ENCODE assay signal across 1 cellular context in the genomic region with DNA sequence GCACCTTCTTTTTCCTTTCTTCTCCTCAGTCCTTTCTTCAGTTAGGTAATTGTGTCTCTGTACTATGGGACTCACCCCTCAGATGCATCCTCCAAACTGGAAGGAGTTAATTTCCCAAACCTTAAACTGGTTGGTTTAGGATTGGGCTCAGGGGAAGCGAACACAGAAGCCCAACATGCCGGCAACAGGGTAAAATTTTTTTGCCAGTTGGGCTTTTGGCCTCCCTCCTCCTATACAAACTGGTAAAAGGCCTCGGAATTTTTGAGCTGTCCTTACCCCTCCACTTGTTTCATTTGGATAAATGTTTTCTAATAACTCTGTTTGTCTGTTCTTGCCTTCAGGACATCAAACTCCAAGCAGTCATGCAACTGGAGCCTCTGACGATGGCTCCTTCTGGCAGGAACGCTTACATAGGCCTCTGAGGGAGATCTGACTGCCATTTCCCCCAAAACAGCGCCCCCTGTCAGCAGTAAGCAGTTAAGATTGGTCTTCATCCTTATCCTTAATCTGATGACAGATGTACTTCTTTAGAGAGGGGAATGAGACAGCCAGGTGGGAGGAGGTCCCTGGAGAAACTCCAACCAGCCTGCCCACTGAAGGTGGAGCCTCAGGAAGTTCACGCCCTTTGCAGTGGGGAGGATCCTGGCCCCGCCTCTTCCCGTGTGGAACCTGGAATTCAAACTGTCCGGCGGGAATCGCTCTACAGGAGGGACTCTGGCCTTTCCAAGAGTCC.
TF ChIP-seq lines count a peak whose summit lies in the region.

No MANE protein-coding gene starts in this region.

TF ChIP-seq in K562, 482 proteins besides CTCF, POLR2A, EP300 and RAD21 (continued from another document):
- TF ChIP-seq FOS (IDR thresholded peaks at IDR 0.05; ENCODE audit: extremely low read depth, insufficient read length) (no peak), SPI1 (IDR thresholded peaks at IDR 0.05; ENCODE audit: borderline replicate concordance, low read depth, low read length) (no peak), CBX5 (IDR thresholded peaks at IDR 0.05; ENCODE audit: borderline replicate concordance, low read depth) (no peak)
